ENCODE assay signal across 11 cellular contexts in the genomic region with DNA sequence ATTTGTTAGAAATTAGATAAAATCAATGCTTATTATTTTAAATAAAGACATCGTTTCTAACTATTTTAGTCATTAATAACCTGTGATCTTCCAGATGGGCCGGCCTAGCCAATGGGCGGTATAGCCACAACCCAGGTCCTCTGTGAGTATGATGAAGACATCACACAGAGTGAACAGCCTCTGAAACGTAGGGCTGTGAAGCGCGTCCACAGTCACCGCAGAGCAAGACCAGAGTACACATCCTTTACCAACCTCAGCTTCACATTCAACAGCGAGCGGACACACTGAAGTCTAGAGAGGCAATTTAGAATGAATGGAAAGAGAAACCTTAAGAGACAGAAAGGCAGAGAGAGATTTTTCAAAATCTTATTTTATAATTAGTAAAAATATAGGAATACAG.
DNase-seq lines count a peak whose midpoint lies in the region; ATAC-seq, FAIRE-seq and TF ChIP-seq lines count a peak whose summit lies in the region.
"Had no signal": no experiment of that assay in that cellular context is flagged by ENCODE, and none has a peak within 500 bp of the region (broad histone marks: within the 10 kb centered on the region; RNA-seq: fewer than 3 reads in every experiment).

No MANE protein-coding gene starts in this region.

- H3K9me3 ChIP-seq in sigmoid colon (no peaks in the 10 kb centered on the region), PC-9 (ENCODE audit: insufficient read depth, low read depth) (no peaks in the 10 kb centered on the region)

- intact Hi-C loops in sigmoid colon (cut with DNase I) (no loop called here), PC-9 (cut with micrococcal nuclease; ENCODE audit: unreplicated experiment) (no loop called here)

- no peak overlapping the region for H3K4me2 ChIP-seq in PC-9
- H3K4me2 ChIP-seq: smooth muscle cell had no signal

- H3K27me3 ChIP-seq in sigmoid colon: no peaks in the 10 kb centered on the region
- no peaks in the 10 kb centered on the region for H3K27me3 ChIP-seq in PC-9 (ENCODE audit: insufficient read depth, low read depth)

- H2AFZ ChIP-seq in PC-9: no peak overlapping the region

- BruUV-seq in PC-9 (replicated peaks; lab: Mats Ljungman, UMichigan): no TSS peak

- FAIRE-seq in urothelium cell line (lab: Jason Lieb, UNC): no peak

- no peaks in the 10 kb centered on the region for H3F3A ChIP-seq in PC-9 (ENCODE audit: insufficient read depth, low read depth)

- peaks cover 0 to 3% (median under 1%) of the 10 kb centered on the region in 4 donors for H3K4me1 ChIP-seq in sigmoid colon
- no peaks in the 10 kb centered on the region for H3K4me1 ChIP-seq in PC-9 (replicated peaks; ENCODE audit: insufficient read depth)

- H3K27ac Mint-ChIP-seq in naive B cell: peak overlapping the region in 1 of 6 donors; percentile 40
- no peak overlapping the region for H3K27ac Mint-ChIP-seq in stimulated activated naive CD8-positive, alpha-beta T cell treated with anti-CD3 and anti-CD28 coated beads, Interleukin-15, amount 100 ng/mL, for 72 hours

- TF ChIP-seq POLR2A in sigmoid colon (IDR thresholded peaks at IDR 0.05): no peak

- no peak for TF ChIP-seq EP300 in sigmoid colon (IDR thresholded peaks at IDR 0.05)

- peaks cover 25 to 41% (median 25%) of the 10 kb centered on the region in 3 donors for H3K27me3 Mint-ChIP-seq in naive B cell
- H3K27me3 Mint-ChIP-seq in stimulated activated naive CD8-positive, alpha-beta T cell treated with anti-CD3 and anti-CD28 coated beads, Interleukin-15, amount 100 ng/mL, for 72 hours: peaks cover 21% of the 10 kb centered on the region

- H3K4me1 Mint-ChIP-seq in naive B cell: peaks cover 26 to 34% (median 26%) of the 10 kb centered on the region in 3 donors
- peaks cover 17% of the 10 kb centered on the region for H3K4me1 Mint-ChIP-seq in stimulated activated naive CD8-positive, alpha-beta T cell treated with anti-CD3 and anti-CD28 coated beads, Interleukin-15, amount 100 ng/mL, for 72 hours

- peak overlapping the region in 3 of 8 donors; percentile 38 to 92 (median 46) for H3K4me3 Mint-ChIP-seq in naive B cell
- no peak overlapping the region for H3K4me3 Mint-ChIP-seq in stimulated activated naive CD8-positive, alpha-beta T cell treated with anti-CD3 and anti-CD28 coated beads, Interleukin-15, amount 100 ng/mL, for 72 hours

- no peaks in the 10 kb centered on the region for H4K20me1 ChIP-seq in PC-9 (ENCODE audit: insufficient read depth)

- H3K27ac ChIP-seq in sigmoid colon (no peak overlapping the region), PC-9 (no peak overlapping the region)

- H3K36me3 Mint-ChIP-seq in naive B cell: peaks cover 0 to 6% of the 10 kb centered on the region in 2 donors

- ATAC-seq in GM18873 (IDR thresholded peaks at IDR 0.05; ENCODE audit: low FRiP score, unreplicated experiment) (peak; percentile 78), GM21576 (IDR thresholded peaks at IDR 0.05; ENCODE audit: unreplicated experiment) (peak; percentile 77), HG03103 (IDR thresholded peaks at IDR 0.05; ENCODE audit: low read depth, unreplicated experiment) (peak; percentile 81), naive B cell (ENCODE audit: low read depth in 2 of 2) (peak; percentile 56 to 59)
- ATAC-seq in stimulated activated naive CD8-positive, alpha-beta T cell treated with anti-CD3 and anti-CD28 coated beads, Interleukin-15, amount 100 ng/mL, for 72 hours: no peak

- 77 to 83% methylated on average over 9 of the region's 9 CpGs for WGBS in sigmoid colon, 2 donors

- CTCF ChIA-PET in PC-9 (lab: Charles Lee): no interaction called here

- TF ChIP-seq CTCF in sigmoid colon (IDR thresholded peaks at IDR 0.05): no peak
- no peak for TF ChIP-seq CTCF in PC-9 (conservative IDR thresholded peaks at IDR 0.05)

- no peaks in the 10 kb centered on the region for H3K9me3 Mint-ChIP-seq in naive B cell
- no peaks in the 10 kb centered on the region for H3K9me3 Mint-ChIP-seq in stimulated activated naive CD8-positive, alpha-beta T cell treated with anti-CD3 and anti-CD28 coated beads, Interleukin-15, amount 100 ng/mL, for 72 hours

- no peaks in the 10 kb centered on the region for H3K9me2 ChIP-seq in PC-9 (ENCODE audit: insufficient read depth)

- no peaks in the 10 kb centered on the region for H3K79me2 ChIP-seq in PC-9 (ENCODE audit: low read depth)

- DNase-seq in naive B cell (peak; percentile 9), urothelium cell line (ENCODE audit: low spot score) (no peak), sigmoid colon (no peak), PC-9 (no peak)
- DNase-seq in stimulated activated naive CD8-positive, alpha-beta T cell treated with anti-CD3 and anti-CD28 coated beads, Interleukin-15, amount 100 ng/mL, for 72 hours: no peak
- DNase-seq: activated effector memory CD4-positive, alpha-beta T cell treated with anti-CD3 and anti-CD28 coated beads, Interleukin-2, amount 50 U/mL, for 16 hours; SHP77 treated with DMSO at 0.1 percent for 48 hours had no signal

- H3K36me3 ChIP-seq in sigmoid colon (no peaks in the 10 kb centered on the region), PC-9 (ENCODE audit: low read depth) (no peaks in the 10 kb centered on the region)

- POLR2A ChIA-PET in PC-9 (lab: Charles Lee; ENCODE audit: unreplicated experiment): no interaction called here

- H3K4me3 ChIP-seq in sigmoid colon (no peak overlapping the region), PC-9 (no peak overlapping the region)
- H3K4me3 ChIP-seq: smooth muscle cell had no signal
